20 cellular contexts compared by ENCODE assay signal in genomic region chr6:41759106-41759904, GRCh38. TPM values are rescaled to one million over a fixed set of nuclear protein-coding genes. Genes with fewer than 3 reads are reported as not detected.
DNase-seq lines count a peak whose midpoint lies in the region; ATAC-seq and TF ChIP-seq lines count a peak whose summit lies in the region.
"Had no signal": no experiment of that assay in that cellular context is flagged by ENCODE, and none has a peak within 500 bp of the region (broad histone marks: within the 10 kb centered on the region; RNA-seq: fewer than 3 reads in every experiment).

No MANE protein-coding gene starts in this region.

- CTCF ChIA-PET in HCT116 (lab: Charles Lee) (no interaction called here), OCI-LY7 (lab: Charles Lee; ENCODE audit: unreplicated experiment) (no interaction called here)

- no TSS peak for BruUV-seq in HCT116 (replicated peaks; lab: Mats Ljungman, UMichigan)
- no TSS peak for BruUV-seq in OCI-LY7 (replicated peaks; lab: Mats Ljungman, UMichigan)

- TF ChIP-seq CTCF in HCT116 (IDR thresholded peaks at IDR 0.05 in 2 of 3, conservative IDR thresholded peaks at IDR 0.05 in 1 of 3; ENCODE audit: borderline replicate concordance in 1 of 3, insufficient read depth in 1 of 3, low read depth in 2 of 3, low read length in 2 of 3): no peak
- TF ChIP-seq CTCF in OCI-LY7 (conservative IDR thresholded peaks at IDR 0.05; ENCODE audit: low read length): no peak
- TF ChIP-seq CTCF in lower lobe of right lung (IDR thresholded peaks at IDR 0.05): no peak
- no peak for TF ChIP-seq CTCF in osteoblast (IDR thresholded peaks at IDR 0.05; ENCODE audit: extremely low read depth, low read depth, low read length)
- no peak for TF ChIP-seq CTCF in colonic mucosa (IDR thresholded peaks at IDR 0.05)
- no peak for TF ChIP-seq CTCF in dorsolateral prefrontal cortex (IDR thresholded peaks at IDR 0.05 in 54 of 56, conservative IDR thresholded peaks at IDR 0.05 in 2 of 56; ENCODE audit: low read depth in 1 of 56, partially characterized antibody in 56 of 56)

- H3K9me3 ChIP-seq in HCT116 (ENCODE audit: control insufficient read depth in 1 of 2, insufficient read depth in 1 of 2, low read depth in 1 of 2, low read length in 2 of 2) (no peaks in the 10 kb centered on the region), OCI-LY7 (ENCODE audit: low read length) (no peaks in the 10 kb centered on the region), lower lobe of right lung (no peaks in the 10 kb centered on the region), osteoblast (ENCODE audit: low read depth, low read length) (no peaks in the 10 kb centered on the region), colonic mucosa (no peaks in the 10 kb centered on the region)
- H3K9me3 ChIP-seq: A549, BE2C, HAP-1 had no signal

- RAD21 ChIA-PET in HCT116 (lab: Charles Lee; ENCODE audit: low non-redundant PET in 1 of 2, low total read pairs in 2 of 2, uncharacterized antibody in 2 of 2, unreplicated experiment in 2 of 2): no interaction called here

- TF ChIP-seq POLR2A in HCT116 (IDR thresholded peaks at IDR 0.05; ENCODE audit: borderline replicate concordance, extremely low read depth, insufficient read depth, insufficient read length) (no peak), GM18505 (IDR thresholded peaks at IDR 0.05; ENCODE audit: borderline replicate concordance, extremely low read depth, insufficient read depth, insufficient read length) (no peak)

- no peak for TF ChIP-seq RAD21 in HCT116 (IDR thresholded peaks at IDR 0.05; ENCODE audit: low read depth)

- ATAC-seq in HCT116 (0 out of 2 replicates have a peak, but pooled peaks have one; percentile 11), lower lobe of right lung (no peak), GM18505 (IDR thresholded peaks at IDR 0.05; ENCODE audit: unreplicated experiment) (no peak)

- H3K9me2 ChIP-seq in HCT116 (ENCODE audit: insufficient read depth) (no peaks in the 10 kb centered on the region), OCI-LY7 (ENCODE audit: insufficient read depth, low read length) (no peaks in the 10 kb centered on the region)

- no peaks in the 10 kb centered on the region for H3K36me3 ChIP-seq in HCT116 (ENCODE audit: control insufficient read depth in 1 of 2, insufficient read depth in 2 of 2, low read length in 2 of 2)
- H3K36me3 ChIP-seq in OCI-LY7 (ENCODE audit: insufficient read depth, low read length): no peaks in the 10 kb centered on the region
- H3K36me3 ChIP-seq in lower lobe of right lung: no peaks in the 10 kb centered on the region
- no peaks in the 10 kb centered on the region for H3K36me3 ChIP-seq in osteoblast (ENCODE audit: insufficient read depth, low read length)
- no peaks in the 10 kb centered on the region for H3K36me3 ChIP-seq in colonic mucosa
- H3K36me3 ChIP-seq: BE2C, HAP-1 had no signal

- H3K79me2 ChIP-seq in HCT116 (ENCODE audit: insufficient read depth, low read length) (no peaks in the 10 kb centered on the region), OCI-LY7 (ENCODE audit: insufficient read depth, low read depth, low read length) (no peaks in the 10 kb centered on the region), osteoblast (ENCODE audit: insufficient read depth, low read length) (no peaks in the 10 kb centered on the region)

- H3K27ac ChIP-seq in HCT116 (ENCODE audit: low read depth, low read length): no peak overlapping the region
- H3K27ac ChIP-seq in OCI-LY7 (ENCODE audit: low read depth, low read length, poor library complexity, severe bottlenecking): no peak overlapping the region
- H3K27ac ChIP-seq in lower lobe of right lung: no peak overlapping the region
- no peak overlapping the region for H3K27ac ChIP-seq in osteoblast (ENCODE audit: low read depth, low read length)
- no peak overlapping the region for H3K27ac ChIP-seq in colonic mucosa
- no peak overlapping the region for H3K27ac ChIP-seq in dorsolateral prefrontal cortex
- H3K27ac ChIP-seq: A549, C4-2B had no signal

- peaks cover 0 to 3% of the 10 kb centered on the region in 2 experiments; a peak in 1 of 4 replicates for H3K4me1 ChIP-seq in HCT116 (ENCODE audit: control insufficient read depth in 1 of 2, insufficient read depth in 2 of 2, low read length in 2 of 2)
- H3K4me1 ChIP-seq in OCI-LY7 (ENCODE audit: insufficient read depth, low read length, poor library complexity, severe bottlenecking): peaks cover 11% of the 10 kb centered on the region
- H3K4me1 ChIP-seq in lower lobe of right lung: no peaks in the 10 kb centered on the region
- no peaks in the 10 kb centered on the region for H3K4me1 ChIP-seq in osteoblast (ENCODE audit: insufficient read depth, low read length)
- H3K4me1 ChIP-seq in colonic mucosa: no peaks in the 10 kb centered on the region
- H3K4me1 ChIP-seq: A549, HAP-1 had no signal

- H3K4me3 ChIP-seq in HCT116 (replicated peaks in 1 of 2; ENCODE audit: low read depth in 1 of 2, low read length in 2 of 2) (no peak overlapping the region), OCI-LY7 (ENCODE audit: low read depth, low read length, poor library complexity, severe bottlenecking) (no peak overlapping the region), lower lobe of right lung (no peak overlapping the region), osteoblast (ENCODE audit: insufficient read depth, low read length) (no peak overlapping the region), colonic mucosa (no peak overlapping the region), dorsolateral prefrontal cortex (no peak overlapping the region)
- H3K4me3 ChIP-seq: A549, HAP-1 had no signal

- DNase-seq in HCT116 (ENCODE audit: low read depth, low spot score): no peak
- DNase-seq in OCI-LY7 (ENCODE audit: low spot score): no peak
- peak; percentile 36 for DNase-seq in lower lobe of right lung
- peak; percentile 59 for DNase-seq in osteoblast (ENCODE audit: insufficient read length, low spot score, missing footprints)
- DNase-seq in colonic mucosa: no peak
- DNase-seq in NCI-H2196 (lab: John Stamatoyannopoulos, UW; ENCODE audit: unreplicated experiment): no peak
- DNase-seq in dorsolateral prefrontal cortex: no peak
- DNase-seq: BE2C; CD4-positive, alpha-beta memory T cell; DMS153; DMS79 treated with DMSO at 0.1 percent for 48 hours; EL; HFFc6 had no signal

- H3K27me3 ChIP-seq in HCT116 (ENCODE audit: insufficient read depth, low read length) (no peaks in the 10 kb centered on the region), lower lobe of right lung (ENCODE audit: low read depth) (no peaks in the 10 kb centered on the region), osteoblast (ENCODE audit: insufficient read depth, low read length) (peaks cover 7% of the 10 kb centered on the region), colonic mucosa (no peaks in the 10 kb centered on the region), dorsolateral prefrontal cortex (no peaks in the 10 kb centered on the region)
- H3K27me3 ChIP-seq: BE2C had no signal

- H3K4me2 ChIP-seq in HCT116 (ENCODE audit: low read length): no peak overlapping the region
- peak overlapping the region; percentile 33; the same call in 1 of the 2 replicates for H3K4me2 ChIP-seq in OCI-LY7 (ENCODE audit: low read length)
- H3K4me2 ChIP-seq in osteoblast (ENCODE audit: insufficient read depth, low read length): no peak overlapping the region
- H3K4me2 ChIP-seq: A549 had no signal

- intact Hi-C loops in HCT116 (cut with micrococcal nuclease): no loop called here
- intact Hi-C loops in OCI-LY7 (cut with micrococcal nuclease; ENCODE audit: unreplicated experiment): no loop called here
- intact Hi-C loops in lower lobe of right lung (cut with DNase I): no loop called here
- intact Hi-C loops in colonic mucosa (cut with DNase I): no loop called here
- intact Hi-C loops in dorsolateral prefrontal cortex (cut with DNase I): no loop called here

- no peak overlapping the region for H3K9ac ChIP-seq in HCT116 (ENCODE audit: low read length)
- no peak overlapping the region for H3K9ac ChIP-seq in colonic mucosa (ENCODE audit: low read depth in 2 of 2, low read length in 2 of 2)

- POLR2A ChIA-PET in HCT116 (lab: Charles Lee) (no interaction called here), OCI-LY7 (lab: Charles Lee) (interaction anchor here (0.5 kb wide), 1 partner anchor 24 kb away, joined by 3 read pairs; no protein-coding TSS in a partner anchor)

- H2AFZ ChIP-seq in HCT116 (ENCODE audit: low read depth, low read length, poor library complexity, severe bottlenecking) (no peak overlapping the region), OCI-LY7 (ENCODE audit: low read length) (no peak overlapping the region), osteoblast (ENCODE audit: low read length) (no peak overlapping the region)

- no peaks in the 10 kb centered on the region for H4K20me1 ChIP-seq in HCT116 (ENCODE audit: insufficient read depth)
- H4K20me1 ChIP-seq in OCI-LY7 (ENCODE audit: insufficient read depth, low read length): no peaks in the 10 kb centered on the region
- H4K20me1 ChIP-seq in osteoblast (ENCODE audit: insufficient read depth, low read length): no peaks in the 10 kb centered on the region

RNA-seq across cellular contexts. Expression of gene PGC, which starts 12.1 kb away (rescaled TPM):
- total RNA-seq in HCT116 (2021; ENCODE audit: unreplicated experiment) (1.2 TPM), OCI-LY7 (2022) (not detected in 2 replicates), lower lobe of right lung (947 TPM), osteoblast (not detected in 2 replicates), colonic mucosa (1 to 10 TPM in 1 of 2 donors, not detected in 1; 1.7 TPM), dorsolateral prefrontal cortex (1 to 10 TPM in 11 of 120 experiments, under 1 TPM in 26, not detected in 83; 0.38 to 2.2 (median 0.64) TPM)
- 0.06 TPM in 1 of 2 replicates, not detected in the other for polyA plus RNA-seq in HCT116 (2012)
- not detected in 2 replicates for total RNA-seq in OCI-LY7 (2014; rRNA removed; shearing (Covaris generic))
- total RNA-seq: CD4-positive, alpha-beta memory T cell; H1; HFFc6; HT1080 had no signal
- polyA plus RNA-seq: A549; AG04450; CD4-positive, alpha-beta memory T cell had no signal

RNA-seq across cellular contexts. Expression of gene FRS3, which starts 20.4 kb away (rescaled TPM):
- total RNA-seq in HCT116 (2021; ENCODE audit: unreplicated experiment): 5.9 TPM
- 6.3 TPM in 2 replicates for polyA plus RNA-seq in HCT116 (2012)
- 5.6 and 8.2 TPM in 2 replicates for total RNA-seq in OCI-LY7 (2014; rRNA removed; shearing (Covaris generic))
- 7.9 and 8.7 TPM in 2 replicates for total RNA-seq in OCI-LY7 (2022)
- total RNA-seq in lower lobe of right lung: 5.9 TPM
- total RNA-seq in osteoblast: 1.5 and 1.8 TPM in 2 replicates
- total RNA-seq in colonic mucosa: 1 to 10 TPM; 2.7 to 3.4 TPM
- total RNA-seq in dorsolateral prefrontal cortex: 10 to 100 TPM; 20.4 to 52.8 (median 33.0) TPM

RNA-seq across cellular contexts. Expression of gene PRICKLE4, which starts 21.3 kb away (rescaled TPM):
- 2.9 TPM for total RNA-seq in HCT116 (2021; ENCODE audit: unreplicated experiment)
- 0.73 and 0.99 TPM in 2 replicates for polyA plus RNA-seq in HCT116 (2012)
- total RNA-seq in OCI-LY7 (2014; rRNA removed; shearing (Covaris generic)): 0.93 and 1.8 TPM in 2 replicates
- total RNA-seq in OCI-LY7 (2022): 1.2 and 2.6 TPM in 2 replicates
- 12.1 TPM for total RNA-seq in lower lobe of right lung
- 0.59 TPM in 1 of 2 replicates, not detected in the other for total RNA-seq in osteoblast
- total RNA-seq in colonic mucosa: 1 to 10 TPM; 1.8 to 4.8 TPM
- total RNA-seq in dorsolateral prefrontal cortex: 1 to 10 TPM in 71 of 120 experiments, under 1 TPM in 17, not detected in 32; 0.36 to 9.2 (median 2.1) TPM
- total RNA-seq: CD4-positive, alpha-beta memory T cell had no signal
- polyA plus RNA-seq: AG04450; CD4-positive, alpha-beta memory T cell had no signal

RNA-seq across cellular contexts. Expression of gene TFEB, which starts 23.9 kb away (rescaled TPM):
- total RNA-seq in HCT116 (2021; ENCODE audit: unreplicated experiment) (4.8 TPM), OCI-LY7 (2022) (48.6 and 60.0 TPM in 2 replicates), lower lobe of right lung (36.5 TPM), osteoblast (5.1 and 5.6 TPM in 2 replicates), colonic mucosa (10 to 100 TPM; 16.9 to 21.7 TPM), dorsolateral prefrontal cortex (100 to 1,000 TPM in 2 of 120 experiments, 10 to 100 TPM in 118; 13.9 to 125 (median 40.5) TPM)
- 4.1 and 5.5 TPM in 2 replicates for polyA plus RNA-seq in HCT116 (2012)
- total RNA-seq in OCI-LY7 (2014; rRNA removed; shearing (Covaris generic)): 25.3 and 36.8 TPM in 2 replicates

RNA-seq across cellular contexts. Expression of gene TOMM6, which starts 28.2 kb away (rescaled TPM):
- total RNA-seq in HCT116 (2021; ENCODE audit: unreplicated experiment) (292 TPM), OCI-LY7 (2022) (213 and 277 TPM in 2 replicates), lower lobe of right lung (134 TPM), osteoblast (37.4 and 54.6 TPM in 2 replicates), colonic mucosa (100 to 1,000 TPM; 109 to 200 TPM), dorsolateral prefrontal cortex (100 to 1,000 TPM in 56 of 120 experiments, 10 to 100 TPM in 64; 67.4 to 141 (median 99.4) TPM)
- polyA plus RNA-seq in HCT116 (2012): 171 and 250 TPM in 2 replicates
- total RNA-seq in OCI-LY7 (2014; rRNA removed; shearing (Covaris generic)): 84.9 and 131 TPM in 2 replicates

Comparison
In these comparisons a context has a peak if more than half of its experiments do, and no peak if none do; other contexts are left out.
1. DNase-seq: peak in lower lobe of right lung (single experiment) and osteoblast (single experiment); none in HCT116 (single experiment), OCI-LY7 (single experiment), colonic mucosa (single experiment), NCI-H2196 (single experiment) and dorsolateral prefrontal cortex (0 of 10).
2. RNA of gene PGC, which starts 12.1 kb away (total RNA-seq): 947 TPM in lower lobe of right lung (single experiment); 1.7 TPM in colonic mucosa, 1.2 TPM in HCT116 (single experiment), 0.38 to 2.2 TPM in dorsolateral prefrontal cortex, not detected in OCI-LY7 and not detected in osteoblast; every median in the first group is over 100 times any median in the second.